ENCODE assay signal across 8 cellular contexts in the genomic region with DNA sequence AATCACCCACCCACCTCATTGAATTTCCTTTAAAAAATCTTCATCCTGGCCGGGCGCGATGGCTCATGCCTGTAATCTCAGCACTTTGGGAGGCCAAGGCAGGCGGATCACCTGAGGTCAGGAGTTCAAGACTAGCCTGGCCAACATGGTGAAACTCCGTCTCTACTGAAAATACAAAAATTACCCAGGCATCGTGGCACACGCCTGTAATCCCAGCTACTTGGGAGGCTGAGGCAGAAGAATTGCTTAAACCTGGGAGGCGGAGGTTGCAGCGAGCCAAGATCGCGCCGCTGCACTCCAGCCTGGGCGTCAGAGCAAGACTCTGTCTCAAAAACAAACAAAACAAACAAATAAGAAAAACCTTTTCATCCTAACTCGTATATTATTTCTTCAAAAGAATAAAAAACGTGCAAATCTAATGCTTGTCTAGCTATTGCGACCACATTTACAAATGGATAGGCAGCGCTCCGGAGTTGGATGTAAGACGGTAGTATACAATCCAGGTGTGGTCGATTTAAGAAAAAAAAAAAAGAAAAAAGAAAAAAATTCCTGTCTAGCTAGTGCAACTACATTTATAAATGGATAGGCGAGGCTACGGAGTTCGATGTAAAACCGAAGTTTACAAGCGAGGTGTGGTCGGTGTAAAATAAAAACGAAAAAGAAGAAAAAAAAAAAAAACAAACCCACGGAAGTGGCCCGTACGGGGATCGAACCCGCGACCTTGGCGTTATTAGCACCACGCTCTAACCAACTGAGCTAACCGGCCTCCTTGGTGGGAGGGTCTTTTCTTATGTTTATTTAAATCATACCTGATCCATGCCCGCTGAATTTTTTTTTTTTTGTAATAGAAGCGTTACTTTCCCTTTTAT.
A peak's percentile ranks its signal among the peaks of the same experiment; 100 is the strongest.
DNase-seq lines count a peak whose midpoint lies in the region; ATAC-seq and TF ChIP-seq lines count a peak whose summit lies in the region.
"Not testable (repeated sequence)": the region's sequence is repeated elsewhere in the genome, so short reads cannot be mapped to it uniquely, and the experiment has no call there.

No MANE protein-coding gene starts in this region.

- not testable (repeated sequence) for H3K9me3 Mint-ChIP-seq in activated B cell treated with CpG ODN at 0.5 μM for 24 hours

- CTCF ChIA-PET in activated B cell treated with CpG ODN at 0.5 μM for 24 hours (lab: Charles Lee), result interaction anchor here (0.6 to 3.0 kb wide), 21 partner anchors 11 to 1690 kb away, joined by 3 to 18 read pairs (median 3); a partner anchor contains a TSS

- H3K36me3 Mint-ChIP-seq in activated B cell treated with CpG ODN at 0.5 μM for 24 hours (ENCODE audit: low read depth), result peaks cover 14% of the 10 kb centered on the region

- not testable (repeated sequence) for TF ChIP-seq POLR2A in body of pancreas (IDR thresholded peaks at IDR 0.05); stomach (IDR thresholded peaks at IDR 0.05)

- POLR2A ChIA-PET in activated B cell treated with CpG ODN at 0.5 μM for 24 hours (lab: Charles Lee), result interaction anchor here (0.6 to 5.3 kb wide), 38 partner anchors 11 to 1800 kb away, joined by 3 to 64 read pairs (median 5); a partner anchor contains a TSS

- peak overlapping the region in 2 of 4 donors; percentile 72 to 86 for H3K27ac ChIP-seq in body of pancreas
- peak overlapping the region in 6 of 10 donors; percentile 55 to 84 (median 72) for H3K27ac ChIP-seq in heart right ventricle
- H3K27ac ChIP-seq in neutrophil, result not testable (repeated sequence)
- peak overlapping the region in 4 of 5 donors; percentile 82 to 90 (median 86) for H3K27ac ChIP-seq in stomach

- 4 to 8% methylated on average over 38 of the region's 38 CpGs for WGBS in body of pancreas, 2 donors
- whole genome bisulfite sequencing in heart right ventricle, 2 donors, result 4 to 6% methylated on average over 38 of the region's 38 CpGs
- WGBS in stomach, 5 donors, result 4 to 7% (median 6%) methylated on average over 38 of the region's 38 CpGs

- peak; percentile 54 for ATAC-seq in HG02885 (IDR thresholded peaks at IDR 0.05; ENCODE audit: poor library complexity, unreplicated experiment)
- peak; percentile 41 for ATAC-seq in activated B cell treated with CpG ODN at 0.5 μM for 24 hours (ENCODE audit: low read depth)
- peak; percentile 70 for ATAC-seq in body of pancreas
- peak; percentile 49 to 95 (median 89) for ATAC-seq in heart right ventricle

- DNase-seq in DMS153 treated with DMSO at 0.1 percent for 48 hours (lab: John Stamatoyannopoulos, UW; ENCODE audit: unreplicated experiment) (peak; percentile 34), NCI-H345 treated with DMSO at 0.1 percent for 48 hours (lab: John Stamatoyannopoulos, UW; ENCODE audit: unreplicated experiment) (peak; percentile 69), activated B cell treated with CpG ODN at 0.5 μM for 24 hours (peak; percentile 59), body of pancreas (peak; percentile 64 to 75 (median 72)), heart right ventricle (peak; percentile 58 to 63), stomach (peak; percentile 61)

- TF ChIP-seq EP300 in stomach (IDR thresholded peaks at IDR 0.05), result not testable (repeated sequence)

- H3K4me3 ChIP-seq in body of pancreas, result peak overlapping the region; percentile 43 to 74
- peak overlapping the region; percentile 73 to 100 (median 87) for H3K4me3 ChIP-seq in heart right ventricle
- peak overlapping the region; percentile 51 to 53 for H3K4me3 ChIP-seq in neutrophil (ENCODE audit: low read depth in 1 of 2, low read length in 1 of 2)
- peak overlapping the region; percentile 69 to 95 (median 85) for H3K4me3 ChIP-seq in stomach

- H3K4me1 ChIP-seq in body of pancreas (peaks cover 19% of the 10 kb centered on the region), heart right ventricle (peaks cover 0 to 20% (median 7%) of the 10 kb centered on the region in 9 donors), neutrophil (ENCODE audit: control insufficient read depth in 1 of 2, insufficient read depth in 1 of 2, low read depth in 1 of 2, low read length in 1 of 2) (peaks cover 19 to 26% of the 10 kb centered on the region in 2 experiments), stomach (peaks cover 0 to 22% (median 14%) of the 10 kb centered on the region in 4 donors)

- not testable (repeated sequence) for H3K27me3 Mint-ChIP-seq in activated B cell treated with CpG ODN at 0.5 μM for 24 hours

- not testable (repeated sequence) for H3K9me3 ChIP-seq in body of pancreas, heart right ventricle, neutrophil, stomach

- not testable (repeated sequence) for H3K36me3 ChIP-seq in body of pancreas (replicated peaks in 1 of 2; ENCODE audit: insufficient read depth in 1 of 2, low read depth in 2 of 2); heart right ventricle; neutrophil; stomach

- not testable (repeated sequence) for TF ChIP-seq CTCF in activated B cell treated with CpG ODN at 0.5 μM for 24 hours (IDR thresholded peaks at IDR 0.05); body of pancreas (IDR thresholded peaks at IDR 0.05); heart right ventricle (IDR thresholded peaks at IDR 0.05); neutrophil (IDR thresholded peaks at IDR 0.05); stomach (IDR thresholded peaks at IDR 0.05)

- H3K4me3 Mint-ChIP-seq in activated B cell treated with CpG ODN at 0.5 μM for 24 hours, result peak overlapping the region; percentile 98

- H3K4me1 Mint-ChIP-seq in activated B cell treated with CpG ODN at 0.5 μM for 24 hours, result peaks cover 12% of the 10 kb centered on the region

- intact Hi-C loops in activated B cell treated with CpG ODN at 0.5 μM for 24 hours (cut with micrococcal nuclease), result loop anchor here (1.0 to 10.0 kb wide), 18 partner anchors 12 to 1764 kb away; a partner anchor contains a TSS
- intact Hi-C loops in body of pancreas (cut with DNase I); stomach (cut with DNase I; ENCODE audit: low total_unique reads): not testable (repeated sequence)
- intact Hi-C loops in heart right ventricle (cut with DNase I), result loop anchor here in 7 of 10 donors (2.0 to 10.0 kb wide), 7 partner anchors 298 to 721 kb away; a partner anchor contains a TSS

- not testable (repeated sequence) for H3K27me3 ChIP-seq in body of pancreas
- H3K27me3 ChIP-seq in heart right ventricle (peaks cover 0 to 16% (median 8%) of the 10 kb centered on the region in 7 donors), neutrophil (peaks cover 48% of the 10 kb centered on the region), stomach (peaks cover 0 to 11% (median 0%) of the 10 kb centered on the region in 3 donors)

- H3K27ac Mint-ChIP-seq in activated B cell treated with CpG ODN at 0.5 μM for 24 hours, result peak overlapping the region; percentile 92
